In the genomic region with DNA sequence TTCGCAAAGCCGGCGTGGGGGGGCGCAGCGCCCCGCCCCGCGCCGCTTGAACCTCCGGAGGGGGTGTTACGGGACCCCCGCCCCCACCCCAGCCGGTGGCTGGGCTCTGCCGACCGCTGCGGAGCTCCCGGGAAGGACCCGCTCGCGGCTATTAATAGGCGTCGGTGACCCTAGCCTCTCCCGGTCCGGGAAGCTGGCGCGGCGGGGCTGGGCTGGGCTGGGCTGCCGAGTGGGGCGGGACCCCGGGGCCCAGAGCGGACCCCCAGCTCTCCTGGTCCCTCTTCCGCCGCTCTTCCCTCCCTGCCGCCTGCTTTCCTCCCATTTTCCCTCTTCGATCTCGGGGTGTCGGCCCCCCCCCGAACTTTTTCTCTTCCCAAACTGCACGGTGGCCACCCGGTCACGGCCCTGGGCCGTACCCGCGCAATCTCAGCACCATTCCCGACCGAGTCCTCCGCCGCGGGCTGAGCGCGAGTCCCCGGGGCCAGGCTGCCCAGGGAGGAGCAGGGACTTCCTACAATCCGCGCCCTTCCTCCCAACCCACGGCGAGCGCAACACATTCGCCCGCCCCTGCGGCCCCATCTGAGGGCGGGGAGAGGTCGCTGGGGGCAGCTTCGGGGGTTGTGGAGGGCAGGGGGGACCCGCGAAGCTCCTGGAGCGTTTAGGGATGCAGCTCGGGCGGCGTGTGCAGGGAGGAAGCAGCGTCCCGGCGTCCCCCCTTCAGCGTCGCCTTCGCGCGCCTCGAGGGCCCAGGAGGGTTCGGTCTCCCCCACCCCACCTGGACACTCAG, we compare ENCODE assay signal across 8 cellular contexts. TPM values are rescaled to one million over a fixed set of nuclear protein-coding genes. Genes with fewer than 3 reads are reported as not detected.
DNase-seq lines count a peak whose midpoint lies in the region; ATAC-seq lines count a peak whose summit lies in the region.

No MANE protein-coding gene starts in this region.

- peaks cover 19% of the 10 kb centered on the region for H3K4me1 Mint-ChIP-seq in central memory CD8-positive, alpha-beta T cell
- H3K4me1 Mint-ChIP-seq in memory B cell = peaks cover 10% of the 10 kb centered on the region

- WGBS in urinary bladder = 1% methylated on average over 79 of the region's 79 CpGs

- no peak for ATAC-seq in central memory CD8-positive, alpha-beta T cell (replicated peaks; ENCODE audit: extremely low read depth, poor library complexity, severe bottlenecking)
- ATAC-seq in memory B cell (ENCODE audit: low read depth) = no peak
- ATAC-seq in HG03469 (IDR thresholded peaks at IDR 0.05; ENCODE audit: unreplicated experiment) = no peak

- H3K27ac ChIP-seq in urinary bladder (ENCODE audit: low read depth) = no peak overlapping the region

- no peak overlapping the region for H3K27ac Mint-ChIP-seq in central memory CD8-positive, alpha-beta T cell (ENCODE audit: low read depth)
- no peak overlapping the region for H3K27ac Mint-ChIP-seq in memory B cell

- peaks cover 2% of the 10 kb centered on the region for H3K4me1 ChIP-seq in urinary bladder (ENCODE audit: insufficient read depth)

- no peaks in the 10 kb centered on the region for H3K36me3 ChIP-seq in urinary bladder (ENCODE audit: insufficient read depth)

- peak overlapping the region; percentile 79 for H3K4me3 Mint-ChIP-seq in central memory CD8-positive, alpha-beta T cell
- H3K4me3 Mint-ChIP-seq in memory B cell = peak overlapping the region; percentile 84

- H3K36me3 Mint-ChIP-seq in central memory CD8-positive, alpha-beta T cell (ENCODE audit: insufficient read depth) = peaks cover 3% of the 10 kb centered on the region
- peaks cover 3% of the 10 kb centered on the region for H3K36me3 Mint-ChIP-seq in memory B cell

- peak overlapping the region; percentile 68 for H3K4me3 ChIP-seq in urinary bladder (ENCODE audit: low read depth, low read length)

- DNase-seq in activated CD8-positive, alpha-beta memory T cell treated with anti-CD3 and anti-CD28 coated beads for 24 hours = peak; percentile 64
- DNase-seq in activated CD8-positive, alpha-beta memory T cell treated with anti-CD3 and anti-CD28 coated beads, Interleukin-2, amount 50 U/mL, for 4 hours = no peak
- no peak for DNase-seq in central memory CD8-positive, alpha-beta T cell (ENCODE audit: low spot score in 2 of 2)
- DNase-seq in memory B cell (ENCODE audit: low spot score in 2 of 2) (no peak), NCI-H2081 (lab: John Stamatoyannopoulos, UW) (no peak), AML-193 (lab: John Stamatoyannopoulos, UW) (no peak)

- H3K9me3 Mint-ChIP-seq in central memory CD8-positive, alpha-beta T cell = no peaks in the 10 kb centered on the region
- no peaks in the 10 kb centered on the region for H3K9me3 Mint-ChIP-seq in memory B cell

- peaks cover 44% of the 10 kb centered on the region for H3K27me3 Mint-ChIP-seq in central memory CD8-positive, alpha-beta T cell
- peaks cover 14% of the 10 kb centered on the region for H3K27me3 Mint-ChIP-seq in memory B cell

RNA-seq across cellular contexts. Expression of a gene that starts 3.1 kb away (rescaled TPM):
- 2.5 TPM for total RNA-seq in urinary bladder
- polyA plus RNA-seq in urinary bladder = 3.2 TPM
